In the genomic region with DNA sequence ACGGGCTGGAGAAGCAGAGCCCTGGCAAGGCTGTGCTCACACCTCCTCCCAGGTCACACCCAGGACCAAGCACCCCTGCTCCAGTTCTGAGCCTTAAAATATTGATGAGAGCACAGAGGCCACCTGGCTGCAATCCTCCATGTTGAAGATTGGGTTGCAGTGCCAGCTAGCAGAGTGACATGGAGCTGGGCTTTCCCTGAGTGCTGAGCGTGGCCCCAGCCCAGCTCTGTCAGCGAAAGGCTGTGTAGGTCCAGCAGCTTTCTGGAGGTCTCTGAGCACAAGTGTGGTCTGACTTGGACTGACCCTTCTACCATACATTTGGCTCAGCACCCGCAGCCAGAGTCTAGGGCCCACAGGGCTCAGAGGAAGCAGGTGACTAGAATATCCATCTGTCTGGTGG, we compare ENCODE assay signal across 22 cellular contexts.
"Had no signal": no experiment of that assay in that cellular context is flagged by ENCODE, and none has a peak within 500 bp of the region (broad histone marks: within the 10 kb centered on the region; RNA-seq: fewer than 3 reads in every experiment).

No MANE protein-coding gene starts in this region.

- H3K27ac ChIP-seq: lower lobe of right lung, neural progenitor cell, spleen had no signal

- H3K36me3 Mint-ChIP-seq: activated naive CD4-positive, alpha-beta T cell treated with anti-CD3 and anti-CD28 coated beads, Interleukin-2, amount 10 ng/mL, durations not matched to agents 7 days and 5 days; brain had no signal

- H3K27me3 Mint-ChIP-seq: progenitor cell of endocrine pancreas had no signal

- H3K9ac ChIP-seq: neural progenitor cell had no signal

- H3K4me2 ChIP-seq: neural progenitor cell had no signal

- H3K4me3 Mint-ChIP-seq: activated CD4-positive, alpha-beta memory T cell treated with anti-CD3 and anti-CD28 coated beads, Interleukin-2, amount 10 ng/mL, durations not matched to agents 7 days and 5 days; activated CD4-positive, alpha-beta T cell treated with anti-CD3 and anti-CD28 coated beads, Interleukin-2, amount 10 ng/mL, durations not matched to agents 24 days and 14 days; activated CD8-positive, alpha-beta memory T cell treated with anti-CD3 and anti-CD28 coated beads, Interleukin-2, amount 10 ng/mL, durations not matched to agents 7 days and 5 days; activated naive CD4-positive, alpha-beta T cell treated with anti-CD3 and anti-CD28 coated beads, Interleukin-2, amount 10 ng/mL, durations not matched to agents 7 days and 5 days; naive thymus-derived CD8-positive, alpha-beta T cell; neural progenitor cell had no signal

- H2AFZ ChIP-seq: neural progenitor cell had no signal

- DNase-seq: activated CD4-positive, alpha-beta memory T cell treated with anti-CD3 and anti-CD28 coated beads, Interleukin-2, amount 10 ng/mL, durations not matched to agents 7 days and 5 days; activated CD4-positive, alpha-beta T cell treated with anti-CD3 and anti-CD28 coated beads, Interleukin-2, amount 10 ng/mL, durations not matched to agents 24 days and 14 days; activated CD8-positive, alpha-beta memory T cell treated with anti-CD3 and anti-CD28 coated beads, Interleukin-2, amount 10 ng/mL, durations not matched to agents 7 days and 5 days; activated effector memory CD4-positive, alpha-beta T cell treated with anti-CD3 and anti-CD28 coated beads, Interleukin-2, amount 50 U/mL, for 16 hours; activated naive CD4-positive, alpha-beta T cell treated with anti-CD3 and anti-CD28 coated beads, Interleukin-2, amount 10 ng/mL, durations not matched to agents 7 days and 5 days; activated T-cell treated with anti-CD3 and anti-CD28 coated beads for 4 hours; caudate nucleus; dermis blood vessel endothelial cell; effector CD8-positive, alpha-beta T cell; erythroblast; foreskin fibroblast; heart right ventricle; lower lobe of right lung; retina; spleen; stimulated activated CD4-positive, alpha-beta T cell treated with anti-CD3 and anti-CD28 coated beads, Interleukin-4, amount 100 ng/mL, for 1 hour; stimulated activated naive CD4-positive, alpha-beta T cell treated with Interleukin-2 at 50 U/mL for 16 hours had no signal

- H3K36me3 ChIP-seq: heart right ventricle, lower lobe of right lung, neural progenitor cell, spleen had no signal

- H3K9me3 ChIP-seq: heart right ventricle, lower lobe of right lung, spleen had no signal

- H3K4me3 ChIP-seq: heart right ventricle, lower lobe of right lung, neural progenitor cell, spleen had no signal

- H3K9me3 Mint-ChIP-seq: activated CD4-positive, alpha-beta memory T cell treated with anti-CD3 and anti-CD28 coated beads, Interleukin-2, amount 10 ng/mL, durations not matched to agents 7 days and 5 days; activated CD4-positive, alpha-beta T cell treated with anti-CD3 and anti-CD28 coated beads, Interleukin-2, amount 10 ng/mL, durations not matched to agents 24 days and 14 days; activated naive CD4-positive, alpha-beta T cell treated with anti-CD3 and anti-CD28 coated beads, Interleukin-2, amount 10 ng/mL, durations not matched to agents 7 days and 5 days had no signal

- H3K27ac Mint-ChIP-seq: activated CD4-positive, alpha-beta memory T cell treated with anti-CD3 and anti-CD28 coated beads, Interleukin-2, amount 10 ng/mL, durations not matched to agents 7 days and 5 days; activated CD4-positive, alpha-beta T cell treated with anti-CD3 and anti-CD28 coated beads, Interleukin-2, amount 10 ng/mL, durations not matched to agents 24 days and 14 days; activated CD8-positive, alpha-beta memory T cell treated with anti-CD3 and anti-CD28 coated beads, Interleukin-2, amount 10 ng/mL, durations not matched to agents 7 days and 5 days; activated naive CD4-positive, alpha-beta T cell treated with anti-CD3 and anti-CD28 coated beads, Interleukin-2, amount 10 ng/mL, durations not matched to agents 7 days and 5 days; neural progenitor cell; progenitor cell of endocrine pancreas had no signal

- ATAC-seq: activated CD4-positive, CD25-positive, alpha-beta regulatory T cell treated with anti-CD3 and anti-CD28 coated beads, Interleukin-2, amount 50 U/mL, for 24 hours; activated CD8-positive, alpha-beta memory T cell treated with anti-CD3 and anti-CD28 coated beads, Interleukin-2, amount 10 ng/mL, durations not matched to agents 7 days and 5 days; heart right ventricle; lower lobe of right lung; naive thymus-derived CD8-positive, alpha-beta T cell had no signal
